10 cellular contexts compared by ENCODE assay signal in genomic region chr9:137275937-137276756, GRCh38. TPM values are rescaled to one million over a fixed set of nuclear protein-coding genes. Genes with fewer than 3 reads are reported as not detected.
DNase-seq lines count a peak whose midpoint lies in the region; ATAC-seq, FAIRE-seq and TF ChIP-seq lines count a peak whose summit lies in the region.
"Had no signal": no experiment of that assay in that cellular context is flagged by ENCODE, and none has a peak within 500 bp of the region (broad histone marks: within the 10 kb centered on the region; RNA-seq: fewer than 3 reads in every experiment).

No MANE protein-coding gene starts in this region.

- peaks cover 6% of the 10 kb centered on the region for H3K79me2 ChIP-seq in HepG2 (ENCODE audit: insufficient read depth, low read length)

- H3K4me1 ChIP-seq in HUES6 (ENCODE audit: control insufficient read depth, insufficient read depth, low read length) (peaks cover 38% of the 10 kb centered on the region), HepG2 (ENCODE audit: insufficient read depth, low read length) (peaks cover 21% of the 10 kb centered on the region), subcutaneous abdominal adipose tissue (ENCODE audit: control insufficient read depth in 5 of 5, insufficient read depth in 5 of 5, low read length in 5 of 5) (peaks cover 0 to 58% (median 46%) of the 10 kb centered on the region in 5 donors)

- POLR2A ChIA-PET in HepG2 (lab: Yijun Ruan, JAX) = interaction anchor here (0.7 to 2.8 kb wide), 19 partner anchors 8 to 190 kb away, joined by 3 to 78 read pairs (median 8); partner anchors contain the start of genes ENTPD8, EXD3, MAN1B1 and NELFB

- TF ChIP-seq POLR2A in HepG2 (IDR thresholded peaks at IDR 0.05; ENCODE audit: insufficient read depth in 1 of 2, low read depth in 2 of 2, low read length in 2 of 2) = no peak

- FAIRE-seq in HepG2 (lab: Jason Lieb, UNC) = no peak
- FAIRE-seq: urothelium cell line had no signal

- 39% methylated on average over 6 of the region's 20 CpGs for WGBS in HepG2 (ENCODE audit: low lambda C conversion rate)

- H3K9ac ChIP-seq in HUES6 (ENCODE audit: low read length) (peak overlapping the region; percentile 66), HepG2 (ENCODE audit: insufficient read depth, low read depth, low read length) (peak overlapping the region; percentile 82), subcutaneous abdominal adipose tissue (ENCODE audit: low read length in 5 of 5) (peak overlapping the region in 3 of 5 donors; percentile 64 to 81 (median 78))

- H3K27me3 ChIP-seq in HUES6 (ENCODE audit: control insufficient read depth, insufficient read depth, low read length) (no peaks in the 10 kb centered on the region), HepG2 (ENCODE audit: control insufficient read depth in 1 of 2, insufficient read depth in 2 of 2, low read length in 2 of 2) (no peaks in the 10 kb centered on the region; a peak in 1 of 5 replicates), subcutaneous abdominal adipose tissue (ENCODE audit: control insufficient read depth in 5 of 5, insufficient read depth in 4 of 5, low read length in 5 of 5) (peaks cover 0 to 22% (median 10%) of the 10 kb centered on the region in 5 donors), MG63 (no peaks in the 10 kb centered on the region)

- no peak overlapping the region for H2AFZ ChIP-seq in HepG2 (ENCODE audit: low read length)

- peaks cover 13% of the 10 kb centered on the region for H3K36me3 Mint-ChIP-seq in activated T-helper 2 cell treated with anti-CD3 and anti-CD28 coated beads, Interferon-gamma antibody, Interleukin-2, Interleukin-4, amounts not matched to agents 10 μg/mL and 5 μg/mL and 100 μg/mL, durations not matched to agents 14 hours and 24 hours and 36 hours (ENCODE audit: low read depth)

- H3K9me3 Mint-ChIP-seq in activated T-helper 2 cell treated with anti-CD3 and anti-CD28 coated beads, Interferon-gamma antibody, Interleukin-2, Interleukin-4, amounts not matched to agents 10 μg/mL and 5 μg/mL and 100 μg/mL, durations not matched to agents 14 hours and 24 hours and 36 hours = no peaks in the 10 kb centered on the region

- peaks cover 8% of the 10 kb centered on the region for H3K4me1 Mint-ChIP-seq in activated T-helper 2 cell treated with anti-CD3 and anti-CD28 coated beads, Interferon-gamma antibody, Interleukin-2, Interleukin-4, amounts not matched to agents 10 μg/mL and 5 μg/mL and 100 μg/mL, durations not matched to agents 14 hours and 24 hours and 36 hours (ENCODE audit: low read depth)

- H3K27ac Mint-ChIP-seq in activated T-helper 2 cell treated with anti-CD3 and anti-CD28 coated beads, Interferon-gamma antibody, Interleukin-2, Interleukin-4, amounts not matched to agents 10 μg/mL and 5 μg/mL and 100 μg/mL, durations not matched to agents 14 hours and 24 hours and 36 hours = no peak overlapping the region

- in situ Hi-C loops in HepG2 (cut with HindIII; ENCODE audit: extremely low pct_ligation_motif_present, low pct_unique_long_range_greater_than_20kb) = no loop called here

- BruUV-seq in HepG2 (replicated peaks; lab: Mats Ljungman, UMichigan) = no TSS peak

- H3K27me3 Mint-ChIP-seq in activated T-helper 2 cell treated with anti-CD3 and anti-CD28 coated beads, Interferon-gamma antibody, Interleukin-2, Interleukin-4, amounts not matched to agents 10 μg/mL and 5 μg/mL and 100 μg/mL, durations not matched to agents 14 hours and 24 hours and 36 hours (ENCODE audit: low read depth) = no peaks in the 10 kb centered on the region

- H3K4me2 ChIP-seq in HepG2 (ENCODE audit: low read depth, low read length) = peak overlapping the region; percentile 88

- H3K27ac ChIP-seq in HUES6 (ENCODE audit: low read depth, low read length) (peak overlapping the region; percentile 89; the same call in 1 of the 2 replicates), HepG2 (ENCODE audit: extremely low read length, insufficient read depth, low read length) (peak overlapping the region; percentile 90), subcutaneous abdominal adipose tissue (ENCODE audit: low read depth, low read length) (peak overlapping the region; percentile 89)

- ATAC-seq in HepG2 (peak; percentile 22), HG03135 (IDR thresholded peaks at IDR 0.05; ENCODE audit: unreplicated experiment) (no peak), HG03139 (IDR thresholded peaks at IDR 0.05; ENCODE audit: unreplicated experiment) (no peak)

- peak overlapping the region; percentile 74 for H3K4me3 Mint-ChIP-seq in activated T-helper 2 cell treated with anti-CD3 and anti-CD28 coated beads, Interferon-gamma antibody, Interleukin-2, Interleukin-4, amounts not matched to agents 10 μg/mL and 5 μg/mL and 100 μg/mL, durations not matched to agents 14 hours and 24 hours and 36 hours (ENCODE audit: low read depth)

- TF ChIP-seq RAD21 in HepG2 (CRISPR knock-in tag; IDR thresholded peaks at IDR 0.05) = no peak

- intact Hi-C loops in activated T-helper 2 cell treated with anti-CD3 and anti-CD28 coated beads, Interferon-gamma antibody, Interleukin-2, Interleukin-4, amounts not matched to agents 10 μg/mL and 5 μg/mL and 100 μg/mL, durations not matched to agents 14 hours and 24 hours and 36 hours (cut with micrococcal nuclease) = no loop called here
- intact Hi-C loops in HepG2 (cut with micrococcal nuclease; ENCODE audit: unreplicated experiment) = no loop called here

- CTCF ChIA-PET in HepG2 (lab: Yijun Ruan, JAX; ENCODE audit: low intra/inter-chr PET ratio, low total read pairs) = no interaction called here

- H3K36me3 ChIP-seq in HUES6 (ENCODE audit: control insufficient read depth, insufficient read depth, low read length) = peaks cover 25% of the 10 kb centered on the region
- H3K36me3 ChIP-seq in HepG2 (replicated peaks in 1 of 2; ENCODE audit: control insufficient read depth in 1 of 2, insufficient read depth in 2 of 2, low read length in 2 of 2) = peaks cover 7 to 15% of the 10 kb centered on the region in 2 experiments; a peak in 4 of 5 replicates
- peaks cover 0 to 37% (median 21%) of the 10 kb centered on the region in 5 donors for H3K36me3 ChIP-seq in subcutaneous abdominal adipose tissue (ENCODE audit: control insufficient read depth in 5 of 5, insufficient read depth in 5 of 5, low read length in 5 of 5)
- no peaks in the 10 kb centered on the region; the same call in 1 of the 2 replicates for H3K36me3 ChIP-seq in MG63

- no peak overlapping the region for H3K4me3 ChIP-seq in HUES6 (ENCODE audit: low read depth, low read length)
- peak overlapping the region; percentile 58 to 88 (median 87) for H3K4me3 ChIP-seq in HepG2 (replicated peaks in 1 of 3; ENCODE audit: insufficient read depth in 1 of 3, low read depth in 2 of 3, low read length in 3 of 3)
- H3K4me3 ChIP-seq in subcutaneous abdominal adipose tissue (ENCODE audit: low read depth in 1 of 5, low read length in 5 of 5) = peak overlapping the region in 4 of 5 donors; percentile 24 to 68 (median 64)
- no peak overlapping the region for H3K4me3 ChIP-seq in MG63

- DNase-seq in activated T-helper 2 cell treated with anti-CD3 and anti-CD28 coated beads, Interferon-gamma antibody, Interleukin-2, Interleukin-4, amounts not matched to agents 10 μg/mL and 5 μg/mL and 100 μg/mL, durations not matched to agents 14 hours and 24 hours and 36 hours (ENCODE audit: low spot score) = no peak
- DNase-seq in HepG2 (ENCODE audit: low spot score) (no peak), MG63 (no peak)
- DNase-seq: central memory CD4-positive, alpha-beta T cell had no signal

- no peaks in the 10 kb centered on the region for H3K9me3 ChIP-seq in HUES6 (ENCODE audit: control insufficient read depth, insufficient read depth, low read depth, low read length)
- H3K9me3 ChIP-seq in HepG2 (ENCODE audit: low read length) = no peaks in the 10 kb centered on the region
- H3K9me3 ChIP-seq in subcutaneous abdominal adipose tissue (ENCODE audit: control insufficient read depth in 5 of 5, low read length in 5 of 5) = peaks cover 0 to 3% (median 0%) of the 10 kb centered on the region in 5 donors
- H3K9me3 ChIP-seq in MG63 = no peaks in the 10 kb centered on the region

- no peak for TF ChIP-seq EP300 in HepG2 (IDR thresholded peaks at IDR 0.05; ENCODE audit: low read depth in 2 of 2, low read length in 2 of 2)
- TF ChIP-seq EP300 in HepG2 (CRISPR knock-in tag; IDR thresholded peaks at IDR 0.05; ENCODE audit: borderline replicate concordance) = no peak

- TF ChIP-seq CTCF in HepG2 (CRISPR knock-in tag; IDR thresholded peaks at IDR 0.05) = no peak

- no peaks in the 10 kb centered on the region for H4K20me1 ChIP-seq in HepG2 (ENCODE audit: insufficient read depth, low read length)

RNA-seq across cellular contexts. Expression of gene TOR4A, which starts 1.4 kb away (rescaled TPM):
- 17.2 and 17.5 TPM in 2 replicates for total RNA-seq in activated T-helper 2 cell treated with anti-CD3 and anti-CD28 coated beads, Interferon-gamma antibody, Interleukin-2, Interleukin-4, amounts not matched to agents 10 μg/mL and 5 μg/mL and 100 μg/mL, durations not matched to agents 14 hours and 24 hours and 36 hours
- total RNA-seq in HepG2 (2016; rRNA removed; fragmentation: Illumina TruSeq; extraction: Trizol) = 7.0 and 14.2 TPM in 2 replicates
- total RNA-seq in HepG2 (2016; cell fraction: cytosol; rRNA removed; fragmentation: Illumina TruSeq; extraction: Trizol; ENCODE audit: low read depth) = 1.3 and 1.5 TPM in 2 replicates
- total RNA-seq in HepG2 (2016; cell fraction: insoluble cytoplasmic fraction; rRNA removed; fragmentation: Illumina TruSeq; extraction: Trizol) = 6.7 and 14.2 TPM in 2 replicates
- total RNA-seq in HepG2 (2016; cell fraction: membrane; rRNA removed; fragmentation: Illumina TruSeq; extraction: Trizol) = 5.1 and 6.1 TPM in 2 replicates
- 10.4 and 11.5 TPM in 2 replicates for total RNA-seq in HepG2 (2016; cell fraction: nucleus; rRNA removed; fragmentation: Illumina TruSeq; extraction: Trizol)
- polyA plus RNA-seq in HepG2 (2011; rRNA removed) = 11.1 and 16.4 TPM in 2 replicates
- 14.3 and 20.7 TPM in 2 replicates for polyA plus RNA-seq in HepG2 (2011; cell fraction: cytosol; rRNA removed)
- polyA plus RNA-seq in HepG2 (2011; cell fraction: nucleus; rRNA removed) = 17.2 and 18.2 TPM in 2 replicates
- 6.6 and 10.2 TPM in 2 replicates for polyA plus RNA-seq in HepG2 (2012)
- 1.1 and 1.2 TPM in 2 replicates for polyA plus RNA-seq in HepG2 (2016; cell fraction: cytosol; fragmentation: Illumina TruSeq; extraction: Trizol; ENCODE audit: low read depth)
- polyA plus RNA-seq in HepG2 (2016; cell fraction: insoluble cytoplasmic fraction; fragmentation: Illumina TruSeq; extraction: Trizol; ENCODE audit: low read depth) = 7.9 and 8.2 TPM in 2 replicates
- 3.0 and 3.1 TPM in 2 replicates for polyA plus RNA-seq in HepG2 (2016; cell fraction: membrane; fragmentation: Illumina TruSeq; extraction: Trizol; ENCODE audit: low read depth)
- 20.6 and 20.8 TPM in 2 replicates for polyA plus RNA-seq in HepG2 (2016; cell fraction: nucleus; fragmentation: Illumina TruSeq; extraction: Trizol; ENCODE audit: insufficient read depth, low read depth)
- 13.4 and 50.2 TPM in 2 replicates for polyA minus RNA-seq in HepG2 (2011; rRNA and poly(A)+ RNA removed; ENCODE audit: low replicate concordance)
- polyA minus RNA-seq in HepG2 (2011; cell fraction: cytosol; rRNA and poly(A)+ RNA removed) = 29.6 and 30.9 TPM in 2 replicates
- polyA minus RNA-seq in HepG2 (2011; cell fraction: nucleus; rRNA and poly(A)+ RNA removed) = 6.3 and 7.8 TPM in 2 replicates
- total RNA-seq in MG63 (2014; rRNA removed; shearing (Covaris generic); ENCODE audit: low replicate concordance) = 2.3 and 2.9 TPM in 2 replicates

RNA-seq across cellular contexts. Expression of gene NELFB, which starts 21.0 kb away (rescaled TPM):
- total RNA-seq in activated T-helper 2 cell treated with anti-CD3 and anti-CD28 coated beads, Interferon-gamma antibody, Interleukin-2, Interleukin-4, amounts not matched to agents 10 μg/mL and 5 μg/mL and 100 μg/mL, durations not matched to agents 14 hours and 24 hours and 36 hours = 71.4 and 72.6 TPM in 2 replicates
- 38.7 and 45.8 TPM in 2 replicates for total RNA-seq in HepG2 (2016; rRNA removed; fragmentation: Illumina TruSeq; extraction: Trizol)
- 11.1 and 13.7 TPM in 2 replicates for total RNA-seq in HepG2 (2016; cell fraction: cytosol; rRNA removed; fragmentation: Illumina TruSeq; extraction: Trizol; ENCODE audit: low read depth)
- total RNA-seq in HepG2 (2016; cell fraction: insoluble cytoplasmic fraction; rRNA removed; fragmentation: Illumina TruSeq; extraction: Trizol) = 33.9 and 46.1 TPM in 2 replicates
- 31.9 and 34.1 TPM in 2 replicates for total RNA-seq in HepG2 (2016; cell fraction: membrane; rRNA removed; fragmentation: Illumina TruSeq; extraction: Trizol)
- 19.5 and 22.8 TPM in 2 replicates for total RNA-seq in HepG2 (2016; cell fraction: nucleus; rRNA removed; fragmentation: Illumina TruSeq; extraction: Trizol)
- polyA plus RNA-seq in HepG2 (2011; rRNA removed) = 26.5 and 38.0 TPM in 2 replicates
- 31.2 and 47.6 TPM in 2 replicates for polyA plus RNA-seq in HepG2 (2011; cell fraction: cytosol; rRNA removed)
- 58.0 and 66.2 TPM in 2 replicates for polyA plus RNA-seq in HepG2 (2011; cell fraction: nucleus; rRNA removed)
- 37.0 and 38.0 TPM in 2 replicates for polyA plus RNA-seq in HepG2 (2012)
- polyA plus RNA-seq in HepG2 (2016; cell fraction: cytosol; fragmentation: Illumina TruSeq; extraction: Trizol; ENCODE audit: low read depth) = 13.2 and 13.7 TPM in 2 replicates
- polyA plus RNA-seq in HepG2 (2016; cell fraction: insoluble cytoplasmic fraction; fragmentation: Illumina TruSeq; extraction: Trizol; ENCODE audit: low read depth) = 38.8 and 48.5 TPM in 2 replicates
- 24.3 and 28.9 TPM in 2 replicates for polyA plus RNA-seq in HepG2 (2016; cell fraction: membrane; fragmentation: Illumina TruSeq; extraction: Trizol; ENCODE audit: low read depth)
- 40.4 and 45.0 TPM in 2 replicates for polyA plus RNA-seq in HepG2 (2016; cell fraction: nucleus; fragmentation: Illumina TruSeq; extraction: Trizol; ENCODE audit: insufficient read depth, low read depth)
- polyA minus RNA-seq in HepG2 (2011; rRNA and poly(A)+ RNA removed; ENCODE audit: low replicate concordance) = 63.2 and 70.3 TPM in 2 replicates
- polyA minus RNA-seq in HepG2 (2011; cell fraction: cytosol; rRNA and poly(A)+ RNA removed) = 28.7 and 31.0 TPM in 2 replicates
- 10.3 and 11.6 TPM in 2 replicates for polyA minus RNA-seq in HepG2 (2011; cell fraction: nucleus; rRNA and poly(A)+ RNA removed)
- 56.3 and 75.6 TPM in 2 replicates for total RNA-seq in MG63 (2014; rRNA removed; shearing (Covaris generic); ENCODE audit: low replicate concordance)

RNA-seq across cellular contexts. Expression of gene STPG3, which starts 25.1 kb away (rescaled TPM):
- 0.48 TPM in 2 replicates for total RNA-seq in activated T-helper 2 cell treated with anti-CD3 and anti-CD28 coated beads, Interferon-gamma antibody, Interleukin-2, Interleukin-4, amounts not matched to agents 10 μg/mL and 5 μg/mL and 100 μg/mL, durations not matched to agents 14 hours and 24 hours and 36 hours
- not detected in 2 replicates for total RNA-seq in HepG2 (2016; rRNA removed; fragmentation: Illumina TruSeq; extraction: Trizol)
- total RNA-seq in HepG2 (2016; cell fraction: cytosol; rRNA removed; fragmentation: Illumina TruSeq; extraction: Trizol; ENCODE audit: low read depth) = not detected in 2 replicates
- not detected in 2 replicates for total RNA-seq in HepG2 (2016; cell fraction: insoluble cytoplasmic fraction; rRNA removed; fragmentation: Illumina TruSeq; extraction: Trizol)
- total RNA-seq in HepG2 (2016; cell fraction: membrane; rRNA removed; fragmentation: Illumina TruSeq; extraction: Trizol) = not detected in 2 replicates
- total RNA-seq in HepG2 (2016; cell fraction: nucleus; rRNA removed; fragmentation: Illumina TruSeq; extraction: Trizol) = not detected in 2 replicates
- not detected in 2 replicates for polyA plus RNA-seq in HepG2 (2011; rRNA removed)
- polyA plus RNA-seq in HepG2 (2011; cell fraction: cytosol; rRNA removed) = not detected in 2 replicates
- polyA plus RNA-seq in HepG2 (2011; cell fraction: nucleus; rRNA removed) = 0.45 and 0.50 TPM in 2 replicates
- polyA plus RNA-seq in HepG2 (2012) = 0.27 and 0.35 TPM in 2 replicates
- not detected in 2 replicates for polyA plus RNA-seq in HepG2 (2016; cell fraction: cytosol; fragmentation: Illumina TruSeq; extraction: Trizol; ENCODE audit: low read depth)
- not detected in 2 replicates for polyA plus RNA-seq in HepG2 (2016; cell fraction: insoluble cytoplasmic fraction; fragmentation: Illumina TruSeq; extraction: Trizol; ENCODE audit: low read depth)
- polyA plus RNA-seq in HepG2 (2016; cell fraction: membrane; fragmentation: Illumina TruSeq; extraction: Trizol; ENCODE audit: low read depth) = not detected in 2 replicates
- not detected in 2 replicates for polyA plus RNA-seq in HepG2 (2016; cell fraction: nucleus; fragmentation: Illumina TruSeq; extraction: Trizol; ENCODE audit: insufficient read depth, low read depth)
- 0.23 TPM in 1 of 2 replicates, not detected in the other for polyA minus RNA-seq in HepG2 (2011; rRNA and poly(A)+ RNA removed; ENCODE audit: low replicate concordance)
- polyA minus RNA-seq in HepG2 (2011; cell fraction: cytosol; rRNA and poly(A)+ RNA removed) = not detected in 2 replicates
- not detected in 2 replicates for polyA minus RNA-seq in HepG2 (2011; cell fraction: nucleus; rRNA and poly(A)+ RNA removed)
- total RNA-seq in MG63 (2014; rRNA removed; shearing (Covaris generic); ENCODE audit: low replicate concordance) = not detected in 2 replicates
- total RNA-seq: NCI-H460 had no signal

RNA-seq across cellular contexts. Expression of gene NRARP, which starts 25.9 kb away (rescaled TPM):
- total RNA-seq in activated T-helper 2 cell treated with anti-CD3 and anti-CD28 coated beads, Interferon-gamma antibody, Interleukin-2, Interleukin-4, amounts not matched to agents 10 μg/mL and 5 μg/mL and 100 μg/mL, durations not matched to agents 14 hours and 24 hours and 36 hours = 9.3 and 11.2 TPM in 2 replicates
- total RNA-seq in HepG2 (2016; rRNA removed; fragmentation: Illumina TruSeq; extraction: Trizol) = 0.14 and 0.22 TPM in 2 replicates
- total RNA-seq in HepG2 (2016; cell fraction: cytosol; rRNA removed; fragmentation: Illumina TruSeq; extraction: Trizol; ENCODE audit: low read depth) = 0.26 and 0.30 TPM in 2 replicates
- total RNA-seq in HepG2 (2016; cell fraction: insoluble cytoplasmic fraction; rRNA removed; fragmentation: Illumina TruSeq; extraction: Trizol) = 0.19 and 0.35 TPM in 2 replicates
- total RNA-seq in HepG2 (2016; cell fraction: membrane; rRNA removed; fragmentation: Illumina TruSeq; extraction: Trizol) = 0.21 and 0.25 TPM in 2 replicates
- 0.19 and 0.22 TPM in 2 replicates for total RNA-seq in HepG2 (2016; cell fraction: nucleus; rRNA removed; fragmentation: Illumina TruSeq; extraction: Trizol)
- 0.46 and 0.73 TPM in 2 replicates for polyA plus RNA-seq in HepG2 (2011; rRNA removed)
- 0.74 and 1.0 TPM in 2 replicates for polyA plus RNA-seq in HepG2 (2011; cell fraction: cytosol; rRNA removed)
- 0.69 and 0.79 TPM in 2 replicates for polyA plus RNA-seq in HepG2 (2011; cell fraction: nucleus; rRNA removed)
- polyA plus RNA-seq in HepG2 (2012) = 0.51 and 0.78 TPM in 2 replicates
- 0.21 and 0.42 TPM in 2 replicates for polyA plus RNA-seq in HepG2 (2016; cell fraction: cytosol; fragmentation: Illumina TruSeq; extraction: Trizol; ENCODE audit: low read depth)
- polyA plus RNA-seq in HepG2 (2016; cell fraction: insoluble cytoplasmic fraction; fragmentation: Illumina TruSeq; extraction: Trizol; ENCODE audit: low read depth) = 0.17 and 0.46 TPM in 2 replicates
- polyA plus RNA-seq in HepG2 (2016; cell fraction: membrane; fragmentation: Illumina TruSeq; extraction: Trizol; ENCODE audit: low read depth) = 0.40 and 0.56 TPM in 2 replicates
- polyA plus RNA-seq in HepG2 (2016; cell fraction: nucleus; fragmentation: Illumina TruSeq; extraction: Trizol; ENCODE audit: insufficient read depth, low read depth) = 0.36 and 0.52 TPM in 2 replicates
- 1.0 and 2.0 TPM in 2 replicates for polyA minus RNA-seq in HepG2 (2011; rRNA and poly(A)+ RNA removed; ENCODE audit: low replicate concordance)
- 0.59 and 0.88 TPM in 2 replicates for polyA minus RNA-seq in HepG2 (2011; cell fraction: cytosol; rRNA and poly(A)+ RNA removed)
- polyA minus RNA-seq in HepG2 (2011; cell fraction: nucleus; rRNA and poly(A)+ RNA removed) = 0.25 TPM in 1 of 2 replicates, not detected in the other
- 0.16 TPM in 1 of 2 replicates, not detected in the other for total RNA-seq in MG63 (2014; rRNA removed; shearing (Covaris generic); ENCODE audit: low replicate concordance)

RNA-seq across cellular contexts. Expression of gene TUBB4B, which starts 35.1 kb away (rescaled TPM):
- total RNA-seq in activated T-helper 2 cell treated with anti-CD3 and anti-CD28 coated beads, Interferon-gamma antibody, Interleukin-2, Interleukin-4, amounts not matched to agents 10 μg/mL and 5 μg/mL and 100 μg/mL, durations not matched to agents 14 hours and 24 hours and 36 hours = 357 and 361 TPM in 2 replicates
- total RNA-seq in HepG2 (2016; rRNA removed; fragmentation: Illumina TruSeq; extraction: Trizol) = 412 and 481 TPM in 2 replicates
- 96.3 and 106 TPM in 2 replicates for total RNA-seq in HepG2 (2016; cell fraction: cytosol; rRNA removed; fragmentation: Illumina TruSeq; extraction: Trizol; ENCODE audit: low read depth)
- total RNA-seq in HepG2 (2016; cell fraction: insoluble cytoplasmic fraction; rRNA removed; fragmentation: Illumina TruSeq; extraction: Trizol) = 424 and 467 TPM in 2 replicates
- total RNA-seq in HepG2 (2016; cell fraction: membrane; rRNA removed; fragmentation: Illumina TruSeq; extraction: Trizol) = 128 TPM in 2 replicates
- 195 and 203 TPM in 2 replicates for total RNA-seq in HepG2 (2016; cell fraction: nucleus; rRNA removed; fragmentation: Illumina TruSeq; extraction: Trizol)
- polyA plus RNA-seq in HepG2 (2011; rRNA removed) = 182 and 243 TPM in 2 replicates
- 251 and 293 TPM in 2 replicates for polyA plus RNA-seq in HepG2 (2011; cell fraction: cytosol; rRNA removed)
- 210 and 235 TPM in 2 replicates for polyA plus RNA-seq in HepG2 (2011; cell fraction: nucleus; rRNA removed)
- 190 and 205 TPM in 2 replicates for polyA plus RNA-seq in HepG2 (2012)
- polyA plus RNA-seq in HepG2 (2016; cell fraction: cytosol; fragmentation: Illumina TruSeq; extraction: Trizol; ENCODE audit: low read depth) = 115 and 121 TPM in 2 replicates
- polyA plus RNA-seq in HepG2 (2016; cell fraction: insoluble cytoplasmic fraction; fragmentation: Illumina TruSeq; extraction: Trizol; ENCODE audit: low read depth) = 587 and 625 TPM in 2 replicates
- 115 and 122 TPM in 2 replicates for polyA plus RNA-seq in HepG2 (2016; cell fraction: membrane; fragmentation: Illumina TruSeq; extraction: Trizol; ENCODE audit: low read depth)
- 355 and 369 TPM in 2 replicates for polyA plus RNA-seq in HepG2 (2016; cell fraction: nucleus; fragmentation: Illumina TruSeq; extraction: Trizol; ENCODE audit: insufficient read depth, low read depth)
- polyA minus RNA-seq in HepG2 (2011; rRNA and poly(A)+ RNA removed; ENCODE audit: low replicate concordance) = 270 and 721 TPM in 2 replicates
- polyA minus RNA-seq in HepG2 (2011; cell fraction: cytosol; rRNA and poly(A)+ RNA removed) = 140 and 144 TPM in 2 replicates
- 74.6 and 75.6 TPM in 2 replicates for polyA minus RNA-seq in HepG2 (2011; cell fraction: nucleus; rRNA and poly(A)+ RNA removed)
- total RNA-seq in MG63 (2014; rRNA removed; shearing (Covaris generic); ENCODE audit: low replicate concordance) = 577 and 829 TPM in 2 replicates

Comparison
In these comparisons a context has a peak if more than half of its experiments do, and no peak if none do; other contexts are left out.
1. H3K4me3 ChIP-seq: peak in HepG2 (3 of 3) and subcutaneous abdominal adipose tissue (4 of 5); none in HUES6 (single experiment) and MG63 (single experiment).
2. Peak in every context shown above with its lines, with median percentiles within 50 percentile points of each other: H3K27ac ChIP-seq and H3K9ac ChIP-seq.